Comparison of ENCODE assay signal across 15 cellular contexts in genomic region chrX:65241059-65241721, GRCh38.
"Had no signal": no experiment of that assay in that cellular context is flagged by ENCODE, and none has a peak within 500 bp of the region (broad histone marks: within the 10 kb centered on the region; RNA-seq: fewer than 3 reads in every experiment).

No MANE protein-coding gene starts in this region.

- DNase-seq: activated CD4-positive, alpha-beta T cell treated with anti-CD3 and anti-CD28 coated beads, Interleukin-2, amount 50 U/mL, for 1 hour; amniotic stem cell; dermis blood vessel endothelial cell; foreskin fibroblast; glutamatergic neuron; left lung; pancreas; retina; stimulated activated CD4-positive, alpha-beta T cell treated with anti-CD3 and anti-CD28 coated beads, Interleukin-1b, Interleukin-23, amount 100 ng/mL, for 48 hours; stimulated activated naive B cell treated with anti-CD40 and anti-IgM and Interleukin-4, amounts not matched to agents 10 μg/mL and 1 μg/mL and 100 μg/mL, for 72 hours; upper lobe of left lung had no signal

- H3K27ac ChIP-seq: left lung, pancreas, upper lobe of left lung had no signal

- FAIRE-seq: pancreas had no signal

- H3K4me2 ChIP-seq: smooth muscle cell had no signal

- ATAC-seq: esophagus mucosa; left lung; pancreas; stimulated activated naive B cell treated with anti-CD40 and anti-IgM and Interleukin-4, amounts not matched to agents 10 μg/mL and 1 μg/mL and 100 μg/mL, for 72 hours had no signal

- H3K4me3 Mint-ChIP-seq: activated naive CD4-positive, alpha-beta T cell treated with anti-CD3 and anti-CD28 coated beads, Interleukin-2, amount 50 U/mL, for 24 hours; memory B cell; stimulated activated naive B cell treated with anti-CD40 and anti-IgM and Interleukin-4, amounts not matched to agents 10 μg/mL and 1 μg/mL and 100 μg/mL, for 72 hours had no signal

- H3K4me1 ChIP-seq: left lung, pancreas, upper lobe of left lung had no signal

- H3K4me1 Mint-ChIP-seq: activated naive CD4-positive, alpha-beta T cell treated with anti-CD3 and anti-CD28 coated beads, Interleukin-2, amount 50 U/mL, for 24 hours; memory B cell; stimulated activated naive B cell treated with anti-CD40 and anti-IgM and Interleukin-4, amounts not matched to agents 10 μg/mL and 1 μg/mL and 100 μg/mL, for 72 hours had no signal

- H3K27ac Mint-ChIP-seq: activated naive CD4-positive, alpha-beta T cell treated with anti-CD3 and anti-CD28 coated beads, Interleukin-2, amount 50 U/mL, for 24 hours; memory B cell; stimulated activated naive B cell treated with anti-CD40 and anti-IgM and Interleukin-4, amounts not matched to agents 10 μg/mL and 1 μg/mL and 100 μg/mL, for 72 hours had no signal

- H3K27me3 Mint-ChIP-seq: activated naive CD4-positive, alpha-beta T cell treated with anti-CD3 and anti-CD28 coated beads, Interleukin-2, amount 50 U/mL, for 24 hours; memory B cell; stimulated activated naive B cell treated with anti-CD40 and anti-IgM and Interleukin-4, amounts not matched to agents 10 μg/mL and 1 μg/mL and 100 μg/mL, for 72 hours had no signal

- H3K36me3 ChIP-seq: left lung, pancreas, upper lobe of left lung had no signal

- H3K4me3 ChIP-seq: left lung, pancreas, smooth muscle cell, upper lobe of left lung had no signal

- H3K27me3 ChIP-seq: left lung, pancreas, upper lobe of left lung had no signal
